ENCODE assay signal across 9 cellular contexts in the genomic region with DNA sequence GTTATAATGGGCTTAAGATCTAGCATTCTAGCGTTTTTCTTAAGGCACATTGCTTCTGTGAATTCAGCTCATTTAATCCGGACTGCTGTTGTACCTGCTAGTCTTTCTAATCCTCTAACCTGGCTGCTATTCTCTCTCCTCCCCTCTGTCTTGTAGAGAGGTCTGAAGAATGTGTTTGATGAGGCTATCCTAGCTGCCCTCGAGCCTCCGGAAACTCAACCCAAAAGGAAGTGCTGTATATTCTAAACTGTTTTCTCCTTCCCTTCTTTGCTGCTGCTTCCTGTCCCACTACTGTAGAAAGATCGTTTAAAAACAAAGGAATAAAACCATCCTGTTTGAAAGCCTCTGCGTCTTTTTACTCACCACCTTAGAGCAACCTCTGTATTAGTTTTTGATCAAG. TPM values are rescaled to one million over a fixed set of nuclear protein-coding genes. Genes with fewer than 3 reads are reported as not detected.
DNase-seq lines count a peak whose midpoint lies in the region; ATAC-seq and TF ChIP-seq lines count a peak whose summit lies in the region.
"Had no signal": no experiment of that assay in that cellular context is flagged by ENCODE, and none has a peak within 500 bp of the region (broad histone marks: within the 10 kb centered on the region; RNA-seq: fewer than 3 reads in every experiment).

No MANE protein-coding gene starts in this region.

- DNase-seq in GM23248 (no peak), PC-9 (no peak), psoas muscle (no peak), NCI-H2196 treated with DMSO at 0.1 percent for 48 hours (lab: John Stamatoyannopoulos, UW; ENCODE audit: unreplicated experiment) (no peak)
- DNase-seq in activated effector memory CD4-positive, alpha-beta T cell treated with Interleukin-2 at 50 U/mL for 16 hours, result no peak
- DNase-seq: NCI-H345, T1000 had no signal

- peak overlapping the region; percentile 43 for H3K27ac ChIP-seq in GM23248
- H3K27ac ChIP-seq in PC-9, result peak overlapping the region; percentile 5; the same call in 1 of the 2 replicates
- H3K27ac ChIP-seq in psoas muscle, result peak overlapping the region; percentile 37

- H2AFZ ChIP-seq in GM23248, result no peak overlapping the region
- no peak overlapping the region for H2AFZ ChIP-seq in PC-9

- ATAC-seq in psoas muscle, result peak in 2 of 4 donors; percentile 32 to 38
- no peak for ATAC-seq in GM21515 (IDR thresholded peaks at IDR 0.05; ENCODE audit: unreplicated experiment)

- H3F3A ChIP-seq in GM23248 (ENCODE audit: insufficient read depth), result peaks cover 70% of the 10 kb centered on the region
- H3F3A ChIP-seq in PC-9 (ENCODE audit: insufficient read depth, low read depth), result peaks cover 19% of the 10 kb centered on the region; the same call in 1 of the 2 replicates

- peak overlapping the region; percentile 6; the same call in 1 of the 2 replicates for H3K4me3 ChIP-seq in GM23248
- H3K4me3 ChIP-seq in PC-9, result no peak overlapping the region
- H3K4me3 ChIP-seq in endocrine pancreas (ENCODE audit: control insufficient read depth, insufficient read depth, low read length), result peak overlapping the region; percentile 19
- peak overlapping the region; percentile 28 for H3K4me3 ChIP-seq in psoas muscle

- H3K4me2 ChIP-seq in GM23248 (ENCODE audit: unreplicated experiment) (peak overlapping the region; percentile 46), PC-9 (no peak overlapping the region)

- H3K9me3 ChIP-seq in GM23248 (ENCODE audit: low read depth) (no peaks in the 10 kb centered on the region), PC-9 (ENCODE audit: insufficient read depth, low read depth) (no peaks in the 10 kb centered on the region), endocrine pancreas (ENCODE audit: control insufficient read depth, low read length) (no peaks in the 10 kb centered on the region), psoas muscle (no peaks in the 10 kb centered on the region)

- intact Hi-C loops in PC-9 (cut with micrococcal nuclease; ENCODE audit: unreplicated experiment), result no loop called here
- intact Hi-C loops in psoas muscle (cut with DNase I), result no loop called here

- H3K9ac ChIP-seq in GM23248 (peak overlapping the region; percentile 11), endocrine pancreas (ENCODE audit: control insufficient read depth, insufficient read depth, low read length) (no peak overlapping the region)

- POLR2A ChIA-PET in PC-9 (lab: Charles Lee; ENCODE audit: unreplicated experiment), result no interaction called here

- CTCF ChIA-PET in PC-9 (lab: Charles Lee), result no interaction called here

- BruUV-seq in PC-9 (replicated peaks; lab: Mats Ljungman, UMichigan), result no TSS peak

- H3K4me1 ChIP-seq in GM23248 (ENCODE audit: insufficient read depth), result peaks cover 47% of the 10 kb centered on the region
- no peaks in the 10 kb centered on the region for H3K4me1 ChIP-seq in PC-9 (replicated peaks; ENCODE audit: insufficient read depth)
- peaks cover 16% of the 10 kb centered on the region for H3K4me1 ChIP-seq in endocrine pancreas (ENCODE audit: control insufficient read depth, insufficient read depth, low read length)
- peaks cover 52% of the 10 kb centered on the region for H3K4me1 ChIP-seq in psoas muscle

- H3K9me2 ChIP-seq in GM23248 (ENCODE audit: insufficient read depth) (no peaks in the 10 kb centered on the region), PC-9 (ENCODE audit: insufficient read depth) (no peaks in the 10 kb centered on the region)

- H4K20me1 ChIP-seq in GM23248 (ENCODE audit: insufficient read depth) (peaks cover 79% of the 10 kb centered on the region), PC-9 (ENCODE audit: insufficient read depth) (peaks cover 69% of the 10 kb centered on the region)

- H3K36me3 ChIP-seq in GM23248 (ENCODE audit: low read depth), result peaks cover 53% of the 10 kb centered on the region
- H3K36me3 ChIP-seq in PC-9 (ENCODE audit: low read depth), result peaks cover 17% of the 10 kb centered on the region
- no peaks in the 10 kb centered on the region for H3K36me3 ChIP-seq in endocrine pancreas (ENCODE audit: control insufficient read depth, insufficient read depth, low read length)
- peaks cover 3 to 65% of the 10 kb centered on the region in 2 donors for H3K36me3 ChIP-seq in psoas muscle (ENCODE audit: insufficient read depth in 1 of 2, low read depth in 1 of 2)

- H3K27me3 ChIP-seq in GM23248 (replicated peaks; ENCODE audit: insufficient read depth) (no peaks in the 10 kb centered on the region), PC-9 (ENCODE audit: insufficient read depth, low read depth) (no peaks in the 10 kb centered on the region), endocrine pancreas (ENCODE audit: control insufficient read depth, insufficient read depth, low read length) (no peaks in the 10 kb centered on the region), psoas muscle (ENCODE audit: insufficient read depth in 3 of 3, low read length in 2 of 3) (no peaks in the 10 kb centered on the region)

- H3K79me2 ChIP-seq in GM23248 (ENCODE audit: insufficient read depth) (peaks cover 98% of the 10 kb centered on the region), PC-9 (ENCODE audit: low read depth) (peaks cover 55% of the 10 kb centered on the region)

- WGBS in GM23248 (ENCODE audit: low coverage in 1 of 2, low lambda C conversion rate in 2 of 2, missing lambda C conversion rate in 2 of 2), 2 experiments, result 23 to 28% methylated on average over 6 of the region's 6 CpGs
- 23 to 32% (median 25%) methylated on average over 6 of the region's 6 CpGs for WGBS in psoas muscle, 3 donors

- in situ Hi-C loops in GM23248 (cut with MboI), result no loop called here

- no peak for TF ChIP-seq CTCF in PC-9 (conservative IDR thresholded peaks at IDR 0.05)
- TF ChIP-seq CTCF in psoas muscle (IDR thresholded peaks at IDR 0.05), result no peak

RNA-seq across cellular contexts. Expression of a gene that starts 37.3 kb away (rescaled TPM):
- total RNA-seq in GM23248 (2014; rRNA removed; shearing (Covaris generic)), result 403 and 420 TPM in 2 replicates
- polyA plus RNA-seq in GM23248 (2016; fragmentation: Nextera tagmentation; extraction: Ambion mirVana) (159 TPM in 2 replicates), psoas muscle (100 to 1,000 TPM in 2 of 3 donors, 10 to 100 TPM in 1; 71.6 to 126 (median 115) TPM)
- total RNA-seq in PC-9 (2021) (119 and 183 TPM in 2 replicates), psoas muscle (100 to 1,000 TPM in 3 of 4 donors, 10 to 100 TPM in 1; 98.7 to 135 (median 122) TPM)

RNA-seq across cellular contexts. Expression of a gene that starts 53.1 kb away (rescaled TPM):
- 0.13 and 0.32 TPM in 2 replicates for total RNA-seq in GM23248 (2014; rRNA removed; shearing (Covaris generic))
- polyA plus RNA-seq in GM23248 (2016; fragmentation: Nextera tagmentation; extraction: Ambion mirVana) (0.05 TPM in 1 of 2 replicates, not detected in the other), psoas muscle (1 to 10 TPM in 1 of 3 donors, under 1 TPM in 2; 0.18 to 1.7 (median 0.44) TPM)
- total RNA-seq in PC-9 (2021) (0.78 and 0.83 TPM in 2 replicates), psoas muscle (1 to 10 TPM in 2 of 4 donors, under 1 TPM in 2; 0.10 to 5.6 (median 0.64) TPM)
